In genomic region chr18:80210312-80211083, GRCh38 we compare ENCODE assay signal across 8 cellular contexts. TPM values are rescaled to one million over a fixed set of nuclear protein-coding genes. Genes with fewer than 3 reads are reported as not detected.
A peak's percentile ranks its signal among the peaks of the same experiment; 100 is the strongest.
DNase-seq lines count a peak whose midpoint lies in the region; ATAC-seq, FAIRE-seq and TF ChIP-seq lines count a peak whose summit lies in the region.

No MANE protein-coding gene starts in this region.

- no peaks in the 10 kb centered on the region for H3K36me3 ChIP-seq in BLaER1 treated with 17β-estradiol and CSF1 and Interleukin-3, amounts not matched to agents 10 nM and 100 nM
- no peaks in the 10 kb centered on the region for H3K36me3 ChIP-seq in bronchial epithelial cell (ENCODE audit: control insufficient read depth, insufficient read depth, low read length)

- DNase-seq in bronchial epithelial cell (ENCODE audit: low read depth) (peak; percentile 63), SKM-1 (lab: John Stamatoyannopoulos, UW; ENCODE audit: unreplicated experiment) (no peak), kidney glomerular epithelial cell (lab: John Stamatoyannopoulos, UW) (no peak), NCI-H82 (lab: John Stamatoyannopoulos, UW) (no peak), dorsolateral prefrontal cortex (no peak)

- no peak overlapping the region for H3K4me3 ChIP-seq in BLaER1 treated with 17β-estradiol and CSF1 and Interleukin-3, amounts not matched to agents 10 nM and 100 nM
- H3K4me3 ChIP-seq in bronchial epithelial cell (ENCODE audit: low read depth, low read length) (no peak overlapping the region), dorsolateral prefrontal cortex (peak overlapping the region in 23 of 59 donors; percentile 1 to 46 (median 18))

- H3K9ac ChIP-seq in BLaER1 treated with 17β-estradiol and CSF1 and Interleukin-3, amounts not matched to agents 10 nM and 100 nM: no peak overlapping the region

- ATAC-seq in GM21381 (IDR thresholded peaks at IDR 0.05; ENCODE audit: unreplicated experiment): peak; percentile 69
- ATAC-seq in HG03108 (IDR thresholded peaks at IDR 0.05; ENCODE audit: unreplicated experiment): peak; percentile 70

- no peak for FAIRE-seq in bronchial epithelial cell (lab: Jason Lieb, UNC)

- peak overlapping the region in 10 of 11 experiments; percentile 1 to 48 (median 18); a peak in 15 of 22 replicates for H3K4me2 ChIP-seq in BLaER1 treated with 17β-estradiol and CSF1 and Interleukin-3, amounts not matched to agents 10 nM and 100 nM

- H3K4me1 ChIP-seq in BLaER1 treated with 17β-estradiol and CSF1 and Interleukin-3, amounts not matched to agents 10 nM and 100 nM: peaks cover 10 to 14% (median 12%) of the 10 kb centered on the region in 10 experiments; a peak in 19 of 20 replicates

- TF ChIP-seq CTCF in bronchial epithelial cell (IDR thresholded peaks at IDR 0.05; ENCODE audit: insufficient read depth, low read length, severe bottlenecking): no peak
- no peak for TF ChIP-seq CTCF in dorsolateral prefrontal cortex (IDR thresholded peaks at IDR 0.05 in 54 of 56, conservative IDR thresholded peaks at IDR 0.05 in 2 of 56; ENCODE audit: low read depth in 1 of 56, partially characterized antibody in 56 of 56)

- no peaks in the 10 kb centered on the region for H4K20me1 ChIP-seq in BLaER1 treated with 17β-estradiol and CSF1 and Interleukin-3, amounts not matched to agents 10 nM and 100 nM

- peaks cover 9 to 18% (median 16%) of the 10 kb centered on the region in 11 experiments; a peak in 18 of 22 replicates for H3K9me3 ChIP-seq in BLaER1 treated with 17β-estradiol and CSF1 and Interleukin-3, amounts not matched to agents 10 nM and 100 nM (replicated peaks in 1 of 11)

- intact Hi-C loops in dorsolateral prefrontal cortex (cut with DNase I): no loop called here

- no peaks in the 10 kb centered on the region for H3K27me3 ChIP-seq in BLaER1 treated with 17β-estradiol and CSF1 and Interleukin-3, amounts not matched to agents 10 nM and 100 nM
- no peaks in the 10 kb centered on the region for H3K27me3 ChIP-seq in bronchial epithelial cell (ENCODE audit: control insufficient read depth, insufficient read depth, low read length)
- H3K27me3 ChIP-seq in dorsolateral prefrontal cortex: no peaks in the 10 kb centered on the region

- H3K27ac ChIP-seq in BLaER1 treated with 17β-estradiol and CSF1 and Interleukin-3, amounts not matched to agents 10 nM and 100 nM: no peak overlapping the region
- H3K27ac ChIP-seq in dorsolateral prefrontal cortex: peak overlapping the region in 8 of 59 donors; percentile 7 to 56 (median 18)

RNA-seq across cellular contexts. Expression of gene PARD6G, which starts 36.8 kb away (rescaled TPM):
- total RNA-seq in bronchial epithelial cell (12.4 and 13.2 TPM in 2 replicates), dorsolateral prefrontal cortex (1 to 10 TPM; 1.8 to 7.9 (median 4.1) TPM)
